ENCODE assay signal across 1 cellular context in genomic region chr1:155911156-155912055, GRCh38.
A peak's percentile ranks its signal among the peaks of the same experiment; 100 is the strongest.
TF ChIP-seq lines count a peak whose summit lies in the region.

A gene with protein sequence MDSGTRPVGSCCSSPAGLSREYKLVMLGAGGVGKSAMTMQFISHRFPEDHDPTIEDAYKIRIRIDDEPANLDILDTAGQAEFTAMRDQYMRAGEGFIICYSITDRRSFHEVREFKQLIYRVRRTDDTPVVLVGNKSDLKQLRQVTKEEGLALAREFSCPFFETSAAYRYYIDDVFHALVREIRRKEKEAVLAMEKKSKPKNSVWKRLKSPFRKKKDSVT (minus strand): TSS chr1:155911349. CDS start chr1:155910761, 588 bp downstream.

TF ChIP-seq in HepG2, 621 proteins besides CTCF, POLR2A, EP300 and RAD21 (continued from another document and continues in another):
- TF ChIP-seq ZNF414 (CRISPR knock-in tag; IDR thresholded peaks at IDR 0.05): no peak
- TF ChIP-seq ZNF850 (CRISPR knock-in tag; conservative IDR thresholded peaks at IDR 0.05): no peak
- no peak for TF ChIP-seq KLF12 (CRISPR knock-in tag; IDR thresholded peaks at IDR 0.05; ENCODE audit: borderline replicate concordance)
- TF ChIP-seq GZF1 (CRISPR knock-in tag; IDR thresholded peaks at IDR 0.05): no peak
- no peak for TF ChIP-seq ZNF841 (CRISPR knock-in tag; IDR thresholded peaks at IDR 0.05; ENCODE audit: borderline replicate concordance)
- TF ChIP-seq ZNF253 (CRISPR knock-in tag; IDR thresholded peaks at IDR 0.05; ENCODE audit: borderline replicate concordance): no peak
- no peak for TF ChIP-seq ZNF883 (CRISPR knock-in tag; IDR thresholded peaks at IDR 0.05; ENCODE audit: not compliant biosample characterization)
- TF ChIP-seq ZNF121 (CRISPR knock-in tag; IDR thresholded peaks at IDR 0.05): no peak
- no peak for TF ChIP-seq STAT5B (CRISPR knock-in tag; IDR thresholded peaks at IDR 0.05)
- TF ChIP-seq ZNF331 (CRISPR knock-in tag; IDR thresholded peaks at IDR 0.05): no peak
- TF ChIP-seq ZNF160 (CRISPR knock-in tag; IDR thresholded peaks at IDR 0.05): 0 out of 2 replicates have a peak, but pooled peaks have one; percentile 10
- no peak for TF ChIP-seq HCFC1 (IDR thresholded peaks at IDR 0.05; ENCODE audit: low read depth, low read length)
- TF ChIP-seq PBX3 (CRISPR knock-in tag; IDR thresholded peaks at IDR 0.05; ENCODE audit: borderline replicate concordance): no peak
- TF ChIP-seq ZNF180 (CRISPR knock-in tag; IDR thresholded peaks at IDR 0.05; ENCODE audit: borderline replicate concordance, low read depth): no peak
- TF ChIP-seq ZFYVE20 (CRISPR knock-in tag; IDR thresholded peaks at IDR 0.05; ENCODE audit: borderline replicate concordance, low read depth): no peak
- no peak for TF ChIP-seq DNMT1 (CRISPR knock-in tag; IDR thresholded peaks at IDR 0.05)
- peak; percentile 100 for TF ChIP-seq KDM2A (CRISPR knock-in tag; IDR thresholded peaks at IDR 0.05; ENCODE audit: borderline replicate concordance, low read depth)
- TF ChIP-seq MAF1 (CRISPR knock-in tag; IDR thresholded peaks at IDR 0.05; ENCODE audit: borderline replicate concordance): no peak
- no peak for TF ChIP-seq SNAI1 (CRISPR knock-in tag; IDR thresholded peaks at IDR 0.05; ENCODE audit: borderline replicate concordance)
- no peak for TF ChIP-seq ZNF207 (IDR thresholded peaks at IDR 0.05; ENCODE audit: borderline replicate concordance)
- TF ChIP-seq ARHGAP35 (CRISPR knock-in tag; IDR thresholded peaks at IDR 0.05; ENCODE audit: borderline replicate concordance): no peak
- TF ChIP-seq, protein P1, sequence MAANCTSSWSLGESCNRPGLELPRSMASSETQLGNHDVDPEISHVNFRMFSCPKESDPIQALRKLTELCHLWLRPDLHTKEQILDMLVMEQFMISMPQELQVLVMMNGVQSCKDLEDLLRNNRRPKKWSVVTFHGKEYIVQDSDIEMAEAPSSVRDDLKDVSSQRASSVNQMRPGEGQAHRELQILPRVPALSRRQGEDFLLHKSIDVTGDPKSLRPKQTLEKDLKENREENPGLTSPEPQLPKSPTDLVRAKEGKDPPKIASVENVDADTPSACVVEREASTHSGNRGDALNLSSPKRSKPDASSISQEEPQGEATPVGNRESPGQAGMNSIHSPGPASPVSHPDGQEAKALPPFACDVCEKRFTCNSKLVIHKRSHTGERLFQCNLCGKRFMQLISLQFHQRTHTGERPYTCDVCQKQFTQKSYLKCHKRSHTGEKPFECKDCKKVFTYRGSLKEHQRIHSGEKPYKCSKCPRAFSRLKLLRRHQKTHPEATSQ (CRISPR knock-in tag; IDR thresholded peaks at IDR 0.05; ENCODE audit: borderline replicate concordance): no peak
- TF ChIP-seq AHR (CRISPR knock-in tag; IDR thresholded peaks at IDR 0.05): no peak
- TF ChIP-seq MTA3 (CRISPR knock-in tag; IDR thresholded peaks at IDR 0.05): no peak
- peak; percentile 98 for TF ChIP-seq AGO2 (optimal IDR thresholded peaks at IDR 0.05; ENCODE audit: low read depth, low read length)
- no peak for TF ChIP-seq ZBTB1 (CRISPR knock-in tag; IDR thresholded peaks at IDR 0.05; ENCODE audit: borderline replicate concordance)
- TF ChIP-seq SYNCRIP (IDR thresholded peaks at IDR 0.05; ENCODE audit: insufficient read depth, low read depth, low read length): no peak
- TF ChIP-seq REST (IDR thresholded peaks at IDR 0.05; ENCODE audit: borderline replicate concordance in 1 of 2, low read depth in 1 of 2, low read length in 2 of 2): peak in 1 of 2 experiments; percentile 25; a peak in 1 of 4 replicates
- TF ChIP-seq SSRP1 (CRISPR knock-in tag; IDR thresholded peaks at IDR 0.05): no peak; the same call in 1 of the 2 replicates
- TF ChIP-seq ZNF484 (CRISPR knock-in tag; IDR thresholded peaks at IDR 0.05; ENCODE audit: borderline replicate concordance, low read depth): no peak
- no peak for TF ChIP-seq ZNF383 (CRISPR knock-in tag; IDR thresholded peaks at IDR 0.05; ENCODE audit: borderline replicate concordance)
- TF ChIP-seq ZFP1 (CRISPR knock-in tag; IDR thresholded peaks at IDR 0.05): 0 out of 2 replicates have a peak, but pooled peaks have one; percentile 19
- no peak for TF ChIP-seq TBX2 (CRISPR knock-in tag; IDR thresholded peaks at IDR 0.05; ENCODE audit: borderline replicate concordance)
- no peak for TF ChIP-seq ZNF781 (CRISPR knock-in tag; IDR thresholded peaks at IDR 0.05; ENCODE audit: borderline replicate concordance, not compliant biosample characterization)
- TF ChIP-seq, protein P2, sequence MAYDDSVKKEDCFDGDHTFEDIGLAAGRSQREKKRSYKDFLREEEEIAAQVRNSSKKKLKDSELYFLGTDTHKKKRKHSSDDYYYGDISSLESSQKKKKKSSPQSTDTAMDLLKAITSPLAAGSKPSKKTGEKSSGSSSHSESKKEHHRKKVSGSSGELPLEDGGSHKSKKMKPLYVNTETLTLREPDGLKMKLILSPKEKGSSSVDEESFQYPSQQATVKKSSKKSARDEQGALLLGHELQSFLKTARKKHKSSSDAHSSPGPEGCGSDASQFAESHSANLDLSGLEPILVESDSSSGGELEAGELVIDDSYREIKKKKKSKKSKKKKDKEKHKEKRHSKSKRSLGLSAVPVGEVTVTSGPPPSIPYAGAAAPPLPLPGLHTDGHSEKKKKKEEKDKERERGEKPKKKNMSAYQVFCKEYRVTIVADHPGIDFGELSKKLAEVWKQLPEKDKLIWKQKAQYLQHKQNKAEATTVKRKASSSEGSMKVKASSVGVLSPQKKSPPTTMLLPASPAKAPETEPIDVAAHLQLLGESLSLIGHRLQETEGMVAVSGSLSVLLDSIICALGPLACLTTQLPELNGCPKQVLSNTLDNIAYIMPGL (CRISPR knock-in tag; IDR thresholded peaks at IDR 0.05; ENCODE audit: borderline replicate concordance in 1 of 2, low read depth in 1 of 2): 0 out of 4 replicates have a peak, but pooled peaks of 1 of the 2 experiments have one; percentile 43
- no peak for TF ChIP-seq ZNF44 (CRISPR knock-in tag; IDR thresholded peaks at IDR 0.05)
- no peak for TF ChIP-seq ZNF713 (CRISPR knock-in tag; IDR thresholded peaks at IDR 0.05)
- TF ChIP-seq CSRNP1 (CRISPR knock-in tag; IDR thresholded peaks at IDR 0.05): no peak
- no peak for TF ChIP-seq HOXA7 (CRISPR knock-in tag; IDR thresholded peaks at IDR 0.05)
- TF ChIP-seq ISL2 (CRISPR knock-in tag; IDR thresholded peaks at IDR 0.05): no peak; the same call in 1 of the 2 replicates
- TF ChIP-seq SP1 (IDR thresholded peaks at IDR 0.05): no peak
- peak; percentile 79 for TF ChIP-seq SP1 (CRISPR knock-in tag; IDR thresholded peaks at IDR 0.05)
- no peak for TF ChIP-seq CCAR2 (optimal IDR thresholded peaks at IDR 0.05; ENCODE audit: low read depth, low read length)
- TF ChIP-seq NFKB2 (CRISPR knock-in tag; IDR thresholded peaks at IDR 0.05; ENCODE audit: borderline replicate concordance): no peak
- no peak for TF ChIP-seq ZNF101 (CRISPR knock-in tag; IDR thresholded peaks at IDR 0.05; ENCODE audit: borderline replicate concordance, low read depth)
- TF ChIP-seq ZBTB7B (CRISPR knock-in tag; IDR thresholded peaks at IDR 0.05): no peak
- TF ChIP-seq MLLT10 (CRISPR knock-in tag; IDR thresholded peaks at IDR 0.05): no peak
- TF ChIP-seq, protein P3, sequence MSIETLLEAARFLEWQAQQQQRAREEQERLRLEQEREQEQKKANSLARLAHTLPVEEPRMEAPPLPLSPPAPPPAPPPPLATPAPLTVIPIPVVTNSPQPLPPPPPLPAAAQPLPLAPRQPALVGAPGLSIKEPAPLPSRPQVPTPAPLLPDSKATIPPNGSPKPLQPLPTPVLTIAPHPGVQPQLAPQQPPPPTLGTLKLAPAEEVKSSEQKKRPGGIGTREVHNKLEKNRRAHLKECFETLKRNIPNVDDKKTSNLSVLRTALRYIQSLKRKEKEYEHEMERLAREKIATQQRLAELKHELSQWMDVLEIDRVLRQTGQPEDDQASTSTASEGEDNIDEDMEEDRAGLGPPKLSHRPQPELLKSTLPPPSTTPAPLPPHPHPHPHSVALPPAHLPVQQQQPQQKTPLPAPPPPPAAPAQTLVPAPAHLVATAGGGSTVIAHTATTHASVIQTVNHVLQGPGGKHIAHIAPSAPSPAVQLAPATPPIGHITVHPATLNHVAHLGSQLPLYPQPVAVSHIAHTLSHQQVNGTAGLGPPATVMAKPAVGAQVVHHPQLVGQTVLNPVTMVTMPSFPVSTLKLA (IDR thresholded peaks at IDR 0.05): no peak
- no peak for TF ChIP-seq DR1 (CRISPR knock-in tag; IDR thresholded peaks at IDR 0.05)
- TF ChIP-seq ZBTB38 (CRISPR knock-in tag; IDR thresholded peaks at IDR 0.05): no peak
- TF ChIP-seq CEBPB (IDR thresholded peaks at IDR 0.05; ENCODE audit: borderline replicate concordance, low read depth, low read length): no peak
- no peak for TF ChIP-seq ZNF33B (CRISPR knock-in tag; IDR thresholded peaks at IDR 0.05)
- TF ChIP-seq SMAD1 (CRISPR knock-in tag; IDR thresholded peaks at IDR 0.05; ENCODE audit: borderline replicate concordance, low read depth): no peak
- TF ChIP-seq, protein P4, sequence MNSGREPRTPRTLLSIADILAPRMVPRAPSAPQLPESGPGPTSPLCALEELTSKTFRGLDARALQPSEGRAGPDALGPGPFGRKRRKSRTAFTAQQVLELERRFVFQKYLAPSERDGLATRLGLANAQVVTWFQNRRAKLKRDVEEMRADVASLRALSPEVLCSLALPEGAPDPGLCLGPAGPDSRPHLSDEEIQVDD (CRISPR knock-in tag; IDR thresholded peaks at IDR 0.05; ENCODE audit: borderline replicate concordance): no peak
- TF ChIP-seq, protein P5, sequence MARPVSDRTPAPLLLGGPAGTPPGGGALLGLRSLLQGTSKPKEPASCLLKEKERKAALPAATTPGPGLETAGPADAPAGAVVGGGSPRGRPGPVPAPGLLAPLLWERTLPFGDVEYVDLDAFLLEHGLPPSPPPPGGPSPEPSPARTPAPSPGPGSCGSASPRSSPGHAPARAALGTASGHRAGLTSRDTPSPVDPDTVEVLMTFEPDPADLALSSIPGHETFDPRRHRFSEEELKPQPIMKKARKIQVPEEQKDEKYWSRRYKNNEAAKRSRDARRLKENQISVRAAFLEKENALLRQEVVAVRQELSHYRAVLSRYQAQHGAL (CRISPR knock-in tag; IDR thresholded peaks at IDR 0.05; ENCODE audit: not compliant biosample characterization): no peak
- TF ChIP-seq NFE2L2 (IDR thresholded peaks at IDR 0.05; ENCODE audit: low read length): no peak
